Comparison of ENCODE assay signal across 11 cellular contexts in genomic region chr13:25874907-25875306, GRCh38.
DNase-seq lines count a peak whose midpoint lies in the region; ATAC-seq and TF ChIP-seq lines count a peak whose summit lies in the region.
"Had no signal": no experiment of that assay in that cellular context is flagged by ENCODE, and none has a peak within 500 bp of the region (broad histone marks: within the 10 kb centered on the region; RNA-seq: fewer than 3 reads in every experiment).

No MANE protein-coding gene starts in this region.

- H3K36me3 Mint-ChIP-seq in natural killer cell treated with Interleukin-12 subunit alpha and Interleukin-12 subunit beta and Interleukin-15 and Interleukin-18, amount 100 ng/mL, for 72 hours: peaks cover 6% of the 10 kb centered on the region
- no peaks in the 10 kb centered on the region for H3K36me3 Mint-ChIP-seq in stimulated activated memory B cell treated with anti-CD40 and anti-IgM and Interleukin-4, amounts not matched to agents 10 μg/mL and 1 μg/mL and 100 μg/mL, for 72 hours

- no peaks in the 10 kb centered on the region for H3K36me3 ChIP-seq in upper lobe of right lung
- H3K36me3 ChIP-seq: neutrophil had no signal

- ATAC-seq in natural killer cell treated with Interleukin-12 subunit alpha and Interleukin-12 subunit beta and Interleukin-15 and Interleukin-18, amount 100 ng/mL, for 72 hours: peak; percentile 74 to 83
- ATAC-seq in upper lobe of right lung: peak; percentile 35
- ATAC-seq in stimulated activated memory B cell treated with anti-CD40 and anti-IgM and Interleukin-4, amounts not matched to agents 10 μg/mL and 1 μg/mL and 100 μg/mL, for 72 hours: no peak
- no peak for ATAC-seq in HG02623 (IDR thresholded peaks at IDR 0.05; ENCODE audit: unreplicated experiment)
- ATAC-seq: HCT116 had no signal

- no peaks in the 10 kb centered on the region for H3K4me1 ChIP-seq in upper lobe of right lung

- DNase-seq in DMS53 (lab: John Stamatoyannopoulos, UW): peak; percentile 30
- no peak for DNase-seq in DMS53 treated with DMSO at 0.1 percent for 48 hours (lab: John Stamatoyannopoulos, UW; ENCODE audit: unreplicated experiment)
- DNase-seq in activated CD8-positive, alpha-beta memory T cell treated with anti-CD3 and anti-CD28 coated beads, Interleukin-2, amount 50 U/mL, for 4 hours: peak; percentile 61
- peak; percentile 66 for DNase-seq in natural killer cell treated with Interleukin-12 subunit alpha and Interleukin-12 subunit beta and Interleukin-15 and Interleukin-18, amount 100 ng/mL, for 72 hours (ENCODE audit: low spot score)
- DNase-seq in upper lobe of right lung: no peak
- DNase-seq in SW 1271 (lab: John Stamatoyannopoulos, UW): no peak
- DNase-seq: IMR-90 had no signal

- no peak for TF ChIP-seq CTCF in upper lobe of right lung (IDR thresholded peaks at IDR 0.05)

- peaks cover 0 to 5% of the 10 kb centered on the region in 2 donors for H3K27me3 Mint-ChIP-seq in natural killer cell treated with Interleukin-12 subunit alpha and Interleukin-12 subunit beta and Interleukin-15 and Interleukin-18, amount 100 ng/mL, for 72 hours
- H3K27me3 Mint-ChIP-seq in stimulated activated memory B cell treated with anti-CD40 and anti-IgM and Interleukin-4, amounts not matched to agents 10 μg/mL and 1 μg/mL and 100 μg/mL, for 72 hours: no peaks in the 10 kb centered on the region

- no peak overlapping the region for H3K27ac ChIP-seq in upper lobe of right lung
- H3K27ac ChIP-seq: neutrophil had no signal

- intact Hi-C loops in upper lobe of right lung (cut with DNase I): no loop called here

- no peaks in the 10 kb centered on the region for H3K9me3 ChIP-seq in upper lobe of right lung
- H3K9me3 ChIP-seq: neutrophil had no signal

- no peak overlapping the region for H3K4me3 ChIP-seq in upper lobe of right lung

- peak overlapping the region; percentile 36 to 74 for H3K27ac Mint-ChIP-seq in natural killer cell treated with Interleukin-12 subunit alpha and Interleukin-12 subunit beta and Interleukin-15 and Interleukin-18, amount 100 ng/mL, for 72 hours
- H3K27ac Mint-ChIP-seq in stimulated activated memory B cell treated with anti-CD40 and anti-IgM and Interleukin-4, amounts not matched to agents 10 μg/mL and 1 μg/mL and 100 μg/mL, for 72 hours: no peak overlapping the region

- H3K4me1 Mint-ChIP-seq in natural killer cell treated with Interleukin-12 subunit alpha and Interleukin-12 subunit beta and Interleukin-15 and Interleukin-18, amount 100 ng/mL, for 72 hours (ENCODE audit: low read depth in 2 of 2): peaks cover 20 to 22% of the 10 kb centered on the region in 2 donors
- H3K4me1 Mint-ChIP-seq in stimulated activated memory B cell treated with anti-CD40 and anti-IgM and Interleukin-4, amounts not matched to agents 10 μg/mL and 1 μg/mL and 100 μg/mL, for 72 hours: no peaks in the 10 kb centered on the region

- peak overlapping the region; percentile 70 for H3K4me3 Mint-ChIP-seq in natural killer cell treated with Interleukin-12 subunit alpha and Interleukin-12 subunit beta and Interleukin-15 and Interleukin-18, amount 100 ng/mL, for 72 hours
- H3K4me3 Mint-ChIP-seq in stimulated activated memory B cell treated with anti-CD40 and anti-IgM and Interleukin-4, amounts not matched to agents 10 μg/mL and 1 μg/mL and 100 μg/mL, for 72 hours: no peak overlapping the region

- peaks cover 5% of the 10 kb centered on the region for H3K9me3 Mint-ChIP-seq in natural killer cell treated with Interleukin-12 subunit alpha and Interleukin-12 subunit beta and Interleukin-15 and Interleukin-18, amount 100 ng/mL, for 72 hours
- H3K9me3 Mint-ChIP-seq in stimulated activated memory B cell treated with anti-CD40 and anti-IgM and Interleukin-4, amounts not matched to agents 10 μg/mL and 1 μg/mL and 100 μg/mL, for 72 hours: peaks cover 6% of the 10 kb centered on the region

- H3K27me3 ChIP-seq in upper lobe of right lung: no peaks in the 10 kb centered on the region
- H3K27me3 ChIP-seq: neutrophil had no signal

Comparison
In these comparisons a context has a peak if more than half of its experiments do, and no peak if none do; other contexts are left out.
1. DNase-seq: peak in DMS53 (single experiment), activated CD8-positive, alpha-beta memory T cell treated with anti-CD3 and anti-CD28 coated beads, Interleukin-2, amount 50 U/mL, for 4 hours (single experiment) and natural killer cell treated with Interleukin-12 subunit alpha and Interleukin-12 subunit beta and Interleukin-15 and Interleukin-18, amount 100 ng/mL, for 72 hours (single experiment); none in DMS53 treated with DMSO at 0.1 percent for 48 hours (single experiment), upper lobe of right lung (single experiment) and SW 1271 (0 of 2).
2. ATAC-seq: peak in natural killer cell treated with Interleukin-12 subunit alpha and Interleukin-12 subunit beta and Interleukin-15 and Interleukin-18, amount 100 ng/mL, for 72 hours (2 of 2) and upper lobe of right lung (single experiment); none in stimulated activated memory B cell treated with anti-CD40 and anti-IgM and Interleukin-4, amounts not matched to agents 10 μg/mL and 1 μg/mL and 100 μg/mL, for 72 hours (single experiment) and HG02623 (single experiment).